In genomic region chr7:134940711-134941110, GRCh38 we compare ENCODE assay signal across 1 cellular context.
TF ChIP-seq lines count a peak whose summit lies in the region.

No MANE protein-coding gene starts in this region.

TF ChIP-seq in IMR-90, 13 proteins besides CTCF, POLR2A, EP300 and RAD21:
- TF ChIP-seq RCOR1 (IDR thresholded peaks at IDR 0.05; ENCODE audit: insufficient replicate concordance, low read length) (no peak), FOS (IDR thresholded peaks at IDR 0.05; ENCODE audit: low read depth, low read length) (no peak), RFX5 (IDR thresholded peaks at IDR 0.05; ENCODE audit: low read depth, low read length) (no peak), CHD1 (IDR thresholded peaks at IDR 0.05; ENCODE audit: low read depth, low read length) (no peak), USF2 (IDR thresholded peaks at IDR 0.05; ENCODE audit: low read depth, low read length) (no peak), MAFK (IDR thresholded peaks at IDR 0.05; ENCODE audit: low read depth, low read length) (no peak), SMC3 (IDR thresholded peaks at IDR 0.05; ENCODE audit: low read depth, low read length) (no peak), MXI1 (IDR thresholded peaks at IDR 0.05; ENCODE audit: borderline replicate concordance, low read depth, low read length) (no peak), NFE2L2 (IDR thresholded peaks at IDR 0.05; ENCODE audit: low read depth, low read length) (no peak), BHLHE40 (IDR thresholded peaks at IDR 0.05; ENCODE audit: low read depth, low read length) (no peak), CEBPB (IDR thresholded peaks at IDR 0.05; ENCODE audit: low read depth, low read length) (no peak), MAZ (IDR thresholded peaks at IDR 0.05; ENCODE audit: borderline replicate concordance, low read depth, low read length) (no peak)
- TF ChIP-seq, protein P1, sequence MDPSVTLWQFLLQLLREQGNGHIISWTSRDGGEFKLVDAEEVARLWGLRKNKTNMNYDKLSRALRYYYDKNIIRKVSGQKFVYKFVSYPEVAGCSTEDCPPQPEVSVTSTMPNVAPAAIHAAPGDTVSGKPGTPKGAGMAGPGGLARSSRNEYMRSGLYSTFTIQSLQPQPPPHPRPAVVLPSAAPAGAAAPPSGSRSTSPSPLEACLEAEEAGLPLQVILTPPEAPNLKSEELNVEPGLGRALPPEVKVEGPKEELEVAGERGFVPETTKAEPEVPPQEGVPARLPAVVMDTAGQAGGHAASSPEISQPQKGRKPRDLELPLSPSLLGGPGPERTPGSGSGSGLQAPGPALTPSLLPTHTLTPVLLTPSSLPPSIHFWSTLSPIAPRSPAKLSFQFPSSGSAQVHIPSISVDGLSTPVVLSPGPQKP (IDR thresholded peaks at IDR 0.05; ENCODE audit: borderline replicate concordance, low read depth, low read length) = no peak
TF ChIP-seq in IMR-90: peak in this region for 0.
